In the genomic region with DNA sequence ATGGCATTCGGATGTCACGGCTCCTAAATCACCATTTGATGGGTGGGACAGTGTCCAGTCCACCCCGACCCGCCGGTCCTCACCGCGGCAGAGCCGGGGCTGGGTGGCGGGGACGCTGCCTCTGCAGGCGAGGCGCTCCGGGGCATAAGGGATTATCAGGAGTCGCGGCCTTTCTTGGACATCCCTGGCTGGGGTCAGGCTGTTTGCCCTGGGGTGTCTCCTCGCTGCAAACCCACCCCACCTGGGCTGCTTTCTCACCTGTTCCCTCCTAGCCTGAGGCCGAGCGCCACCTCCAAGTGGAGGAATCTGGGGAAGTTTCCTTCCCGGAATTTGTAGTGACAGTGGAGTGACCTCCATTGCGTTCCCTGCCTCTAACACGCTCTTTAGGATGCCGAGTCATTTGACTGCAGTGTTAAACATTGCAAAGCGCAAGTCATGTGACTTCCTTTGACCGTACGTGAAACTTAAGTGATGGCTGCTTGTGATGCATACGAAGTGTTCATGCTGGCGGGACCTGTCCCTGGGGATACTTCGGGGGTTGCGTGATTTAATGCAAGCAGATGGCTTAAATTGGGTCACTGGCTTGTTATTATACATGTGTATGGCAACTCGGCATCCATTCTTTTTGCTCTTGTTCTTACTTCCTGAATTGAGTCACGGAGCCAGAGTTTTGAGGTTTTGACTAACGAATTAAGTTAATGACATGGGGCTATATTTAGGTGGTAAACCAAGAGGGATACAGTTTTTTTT, we compare ENCODE assay signal across 1 cellular context.
TF ChIP-seq lines count a peak whose summit lies in the region.

No MANE protein-coding gene starts in this region.

TF ChIP-seq in K562, 482 proteins besides CTCF, POLR2A, EP300 and RAD21 (continued from another document):
- peak in 1 of 2 experiments; percentile 95; a peak in 2 of 3 replicates for TF ChIP-seq CBX3 (IDR thresholded peaks at IDR 0.05; ENCODE audit: borderline replicate concordance in 1 of 2, low read length in 2 of 2)
- TF ChIP-seq ZNF75A (CRISPR knock-in tag; IDR thresholded peaks at IDR 0.05): no peak
- no peak for TF ChIP-seq HDAC8 (tag; IDR thresholded peaks at IDR 0.05)
- peak; percentile 38 for TF ChIP-seq ZBTB33 (CRISPR knock-in tag; IDR thresholded peaks at IDR 0.05)
- TF ChIP-seq MBD2 (IDR thresholded peaks at IDR 0.05; ENCODE audit: borderline replicate concordance, low read depth): no peak
- TF ChIP-seq SREBF1 (IDR thresholded peaks at IDR 0.05; ENCODE audit: borderline replicate concordance, low read depth, low read length): no peak
- 0 out of 2 replicates have a peak, but pooled peaks have one; percentile 42 for TF ChIP-seq MECOM (CRISPR knock-in tag; IDR thresholded peaks at IDR 0.05)
- no peak for TF ChIP-seq CC2D1A (IDR thresholded peaks at IDR 0.05)
- TF ChIP-seq RHOXF2B (CRISPR knock-in tag; conservative IDR thresholded peaks at IDR 0.05): 0 out of 2 replicates have a peak, but pooled peaks have one; percentile 49
- no peak for TF ChIP-seq CHD2 (IDR thresholded peaks at IDR 0.05; ENCODE audit: low read depth, low read length)
- no peak for TF ChIP-seq CHD1 (IDR thresholded peaks at IDR 0.05; ENCODE audit: low read length)
- peak; percentile 35; the same call in 1 of the 2 replicates for TF ChIP-seq LEF1 (IDR thresholded peaks at IDR 0.05)
- no peak; the same call in 1 of the 2 replicates for TF ChIP-seq NR4A1 (CRISPR knock-in tag; IDR thresholded peaks at IDR 0.05)
- no peak; the same call in 1 of the 2 replicates for TF ChIP-seq NR4A1 (tag; IDR thresholded peaks at IDR 0.05)
- TF ChIP-seq, protein P1, sequence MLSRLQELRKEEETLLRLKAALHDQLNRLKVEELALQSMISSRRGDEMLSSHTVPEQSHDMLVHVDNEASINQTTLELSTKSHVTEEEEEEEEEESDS (CRISPR knock-in tag; IDR thresholded peaks at IDR 0.05): no peak
- no peak for TF ChIP-seq BDP1 (IDR thresholded peaks at IDR 0.05; ENCODE audit: insufficient read depth, insufficient read length)
- peak; percentile 58; the same call in 1 of the 2 replicates for TF ChIP-seq ZNF175 (CRISPR knock-in tag; IDR thresholded peaks at IDR 0.05; ENCODE audit: low read depth)
- TF ChIP-seq RBM15 (IDR thresholded peaks at IDR 0.05; ENCODE audit: insufficient read depth, low read length): no peak
- TF ChIP-seq MEF2A (IDR thresholded peaks at IDR 0.05; ENCODE audit: control insufficient read depth, low read depth, low read length): no peak
- no peak for TF ChIP-seq POLR2AphosphoS2 (IDR thresholded peaks at IDR 0.05; ENCODE audit: low read length)
- TF ChIP-seq SIN3A (IDR thresholded peaks at IDR 0.05; ENCODE audit: borderline replicate concordance in 2 of 2, control insufficient read depth in 1 of 2, low read depth in 2 of 2, low read length in 2 of 2): peak; percentile 50 to 72; a peak in 2 of 4 replicates
- peak; percentile 51; the same call in 1 of the 2 replicates for TF ChIP-seq HMGXB4 (CRISPR knock-in tag; IDR thresholded peaks at IDR 0.05)
- TF ChIP-seq FOXJ3 (CRISPR knock-in tag; IDR thresholded peaks at IDR 0.05): no peak
- TF ChIP-seq RBM34 (IDR thresholded peaks at IDR 0.05; ENCODE audit: borderline replicate concordance, insufficient read depth, low read length): no peak
- no peak for TF ChIP-seq U2AF2 (optimal IDR thresholded peaks at IDR 0.05; ENCODE audit: low read depth, low read length)
- peak; percentile 80 for TF ChIP-seq SAP30 (IDR thresholded peaks at IDR 0.05; ENCODE audit: borderline replicate concordance, insufficient read depth, low read depth, low read length, poor library complexity, severe bottlenecking)
- no peak for TF ChIP-seq PPARD (CRISPR knock-in tag; IDR thresholded peaks at IDR 0.05)
- TF ChIP-seq, protein P2, sequence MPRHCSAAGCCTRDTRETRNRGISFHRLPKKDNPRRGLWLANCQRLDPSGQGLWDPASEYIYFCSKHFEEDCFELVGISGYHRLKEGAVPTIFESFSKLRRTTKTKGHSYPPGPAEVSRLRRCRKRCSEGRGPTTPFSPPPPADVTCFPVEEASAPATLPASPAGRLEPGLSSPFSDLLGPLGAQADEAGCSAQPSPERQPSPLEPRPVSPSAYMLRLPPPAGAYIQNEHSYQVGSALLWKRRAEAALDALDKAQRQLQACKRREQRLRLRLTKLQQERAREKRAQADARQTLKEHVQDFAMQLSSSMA (CRISPR knock-in tag; IDR thresholded peaks at IDR 0.05): no peak
- TF ChIP-seq ZBTB5 (IDR thresholded peaks at IDR 0.05): no peak
- TF ChIP-seq, protein P3, sequence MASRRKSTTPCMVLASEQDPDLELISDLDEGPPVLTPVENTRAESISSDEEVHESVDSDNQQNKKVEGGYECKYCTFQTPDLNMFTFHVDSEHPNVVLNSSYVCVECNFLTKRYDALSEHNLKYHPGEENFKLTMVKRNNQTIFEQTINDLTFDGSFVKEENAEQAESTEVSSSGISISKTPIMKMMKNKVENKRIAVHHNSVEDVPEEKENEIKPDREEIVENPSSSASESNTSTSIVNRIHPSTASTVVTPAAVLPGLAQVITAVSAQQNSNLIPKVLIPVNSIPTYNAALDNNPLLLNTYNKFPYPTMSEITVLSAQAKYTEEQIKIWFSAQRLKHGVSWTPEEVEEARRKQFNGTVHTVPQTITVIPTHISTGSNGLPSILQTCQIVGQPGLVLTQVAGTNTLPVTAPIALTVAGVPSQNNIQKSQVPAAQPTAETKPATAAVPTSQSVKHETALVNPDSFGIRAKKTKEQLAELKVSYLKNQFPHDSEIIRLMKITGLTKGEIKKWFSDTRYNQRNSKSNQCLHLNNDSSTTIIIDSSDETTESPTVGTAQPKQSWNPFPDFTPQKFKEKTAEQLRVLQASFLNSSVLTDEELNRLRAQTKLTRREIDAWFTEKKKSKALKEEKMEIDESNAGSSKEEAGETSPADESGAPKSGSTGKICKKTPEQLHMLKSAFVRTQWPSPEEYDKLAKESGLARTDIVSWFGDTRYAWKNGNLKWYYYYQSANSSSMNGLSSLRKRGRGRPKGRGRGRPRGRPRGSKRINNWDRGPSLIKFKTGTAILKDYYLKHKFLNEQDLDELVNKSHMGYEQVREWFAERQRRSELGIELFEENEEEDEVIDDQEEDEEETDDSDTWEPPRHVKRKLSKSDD (conservative IDR thresholded peaks at IDR 0.05; ENCODE audit: low read length): no peak
- no peak for TF ChIP-seq SMAD1 (IDR thresholded peaks at IDR 0.05; ENCODE audit: low read depth, low read length, partially characterized antibody)
- TF ChIP-seq, protein P4, sequence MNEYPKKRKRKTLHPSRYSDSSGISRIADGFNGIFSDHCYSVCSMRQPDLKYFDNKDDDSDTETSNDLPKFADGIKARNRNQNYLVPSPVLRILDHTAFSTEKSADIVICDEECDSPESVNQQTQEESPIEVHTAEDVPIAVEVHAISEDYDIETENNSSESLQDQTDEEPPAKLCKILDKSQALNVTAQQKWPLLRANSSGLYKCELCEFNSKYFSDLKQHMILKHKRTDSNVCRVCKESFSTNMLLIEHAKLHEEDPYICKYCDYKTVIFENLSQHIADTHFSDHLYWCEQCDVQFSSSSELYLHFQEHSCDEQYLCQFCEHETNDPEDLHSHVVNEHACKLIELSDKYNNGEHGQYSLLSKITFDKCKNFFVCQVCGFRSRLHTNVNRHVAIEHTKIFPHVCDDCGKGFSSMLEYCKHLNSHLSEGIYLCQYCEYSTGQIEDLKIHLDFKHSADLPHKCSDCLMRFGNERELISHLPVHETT (CRISPR knock-in tag; conservative IDR thresholded peaks at IDR 0.05 in 1 of 2, IDR thresholded peaks at IDR 0.05 in 1 of 2): no peak
- TF ChIP-seq, protein P5, sequence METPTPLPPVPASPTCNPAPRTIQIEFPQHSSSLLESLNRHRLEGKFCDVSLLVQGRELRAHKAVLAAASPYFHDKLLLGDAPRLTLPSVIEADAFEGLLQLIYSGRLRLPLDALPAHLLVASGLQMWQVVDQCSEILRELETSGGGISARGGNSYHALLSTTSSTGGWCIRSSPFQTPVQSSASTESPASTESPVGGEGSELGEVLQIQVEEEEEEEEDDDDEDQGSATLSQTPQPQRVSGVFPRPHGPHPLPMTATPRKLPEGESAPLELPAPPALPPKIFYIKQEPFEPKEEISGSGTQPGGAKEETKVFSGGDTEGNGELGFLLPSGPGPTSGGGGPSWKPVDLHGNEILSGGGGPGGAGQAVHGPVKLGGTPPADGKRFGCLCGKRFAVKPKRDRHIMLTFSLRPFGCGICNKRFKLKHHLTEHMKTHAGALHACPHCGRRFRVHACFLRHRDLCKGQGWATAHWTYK (CRISPR knock-in tag; IDR thresholded peaks at IDR 0.05): peak; percentile 36; the same call in 1 of the 2 replicates
- no peak for TF ChIP-seq ZFP36 (IDR thresholded peaks at IDR 0.05; ENCODE audit: low read depth, low read length, partially characterized antibody)
- TF ChIP-seq PTBP1 (IDR thresholded peaks at IDR 0.05; ENCODE audit: low read depth, low read length): no peak
- peak in 1 of 2 experiments; percentile 55; a peak in 1 of 4 replicates for TF ChIP-seq FOXA3 (CRISPR knock-in tag; conservative IDR thresholded peaks at IDR 0.05 in 1 of 2, IDR thresholded peaks at IDR 0.05 in 1 of 2)
- TF ChIP-seq, protein P6, sequence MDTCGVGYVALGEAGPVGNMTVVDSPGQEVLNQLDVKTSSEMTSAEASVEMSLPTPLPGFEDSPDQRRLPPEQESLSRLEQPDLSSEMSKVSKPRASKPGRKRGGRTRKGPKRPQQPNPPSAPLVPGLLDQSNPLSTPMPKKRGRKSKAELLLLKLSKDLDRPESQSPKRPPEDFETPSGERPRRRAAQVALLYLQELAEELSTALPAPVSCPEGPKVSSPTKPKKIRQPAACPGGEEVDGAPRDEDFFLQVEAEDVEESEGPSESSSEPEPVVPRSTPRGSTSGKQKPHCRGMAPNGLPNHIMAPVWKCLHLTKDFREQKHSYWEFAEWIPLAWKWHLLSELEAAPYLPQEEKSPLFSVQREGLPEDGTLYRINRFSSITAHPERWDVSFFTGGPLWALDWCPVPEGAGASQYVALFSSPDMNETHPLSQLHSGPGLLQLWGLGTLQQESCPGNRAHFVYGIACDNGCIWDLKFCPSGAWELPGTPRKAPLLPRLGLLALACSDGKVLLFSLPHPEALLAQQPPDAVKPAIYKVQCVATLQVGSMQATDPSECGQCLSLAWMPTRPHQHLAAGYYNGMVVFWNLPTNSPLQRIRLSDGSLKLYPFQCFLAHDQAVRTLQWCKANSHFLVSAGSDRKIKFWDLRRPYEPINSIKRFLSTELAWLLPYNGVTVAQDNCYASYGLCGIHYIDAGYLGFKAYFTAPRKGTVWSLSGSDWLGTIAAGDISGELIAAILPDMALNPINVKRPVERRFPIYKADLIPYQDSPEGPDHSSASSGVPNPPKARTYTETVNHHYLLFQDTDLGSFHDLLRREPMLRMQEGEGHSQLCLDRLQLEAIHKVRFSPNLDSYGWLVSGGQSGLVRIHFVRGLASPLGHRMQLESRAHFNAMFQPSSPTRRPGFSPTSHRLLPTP (IDR thresholded peaks at IDR 0.05; ENCODE audit: borderline replicate concordance, extremely low read depth, insufficient read length): no peak
